In genomic region chr6:38078671-38079070, GRCh38 we compare ENCODE assay signal across 1 cellular context.
TF ChIP-seq lines count a peak whose summit lies in the region.

No MANE protein-coding gene starts in this region.

TF ChIP-seq in WTC11, 78 proteins besides CTCF, POLR2A, EP300 and RAD21 (continued from another document):
- TF ChIP-seq ZNF281 (CRISPR knock-in tag; IDR thresholded peaks at IDR 0.05) = no peak
- no peak for TF ChIP-seq ATF2 (CRISPR knock-in tag; IDR thresholded peaks at IDR 0.05; ENCODE audit: borderline replicate concordance, low read depth)
- no peak for TF ChIP-seq ZNF532 (CRISPR knock-in tag; IDR thresholded peaks at IDR 0.05; ENCODE audit: borderline replicate concordance)
- no peak for TF ChIP-seq IRF2 (CRISPR knock-in tag; IDR thresholded peaks at IDR 0.05; ENCODE audit: borderline replicate concordance, low read depth)
- TF ChIP-seq CBFB (CRISPR knock-in tag; IDR thresholded peaks at IDR 0.05; ENCODE audit: low read depth) = no peak
- no peak for TF ChIP-seq HMGA2 (CRISPR knock-in tag; IDR thresholded peaks at IDR 0.05)
- no peak for TF ChIP-seq FOXK1 (CRISPR knock-in tag; IDR thresholded peaks at IDR 0.05)
TF ChIP-seq in WTC11: peak in this region for 0.
